ENCODE assay signal across 20 cellular contexts in genomic region chr1:185850366-185850765, GRCh38.
DNase-seq lines count a peak whose midpoint lies in the region; ATAC-seq, FAIRE-seq and TF ChIP-seq lines count a peak whose summit lies in the region.
"Had no signal": no experiment of that assay in that cellular context is flagged by ENCODE, and none has a peak within 500 bp of the region (broad histone marks: within the 10 kb centered on the region; RNA-seq: fewer than 3 reads in every experiment).

No MANE protein-coding gene starts in this region.

- H3K36me3 ChIP-seq in A673 (ENCODE audit: insufficient read depth, low read length, poor library complexity, severe bottlenecking) = peaks cover 33% of the 10 kb centered on the region
- H3K36me3 ChIP-seq: SJSA1 had no signal

- TF ChIP-seq CTCF in A673 (conservative IDR thresholded peaks at IDR 0.05; ENCODE audit: low read depth, low read length) = no peak

- ATAC-seq in GM21526 (IDR thresholded peaks at IDR 0.05; ENCODE audit: low FRiP score, unreplicated experiment) = no peak
- no peak for ATAC-seq in stimulated activated memory B cell treated with anti-CD40 and anti-IgM and Interleukin-4, amounts not matched to agents 10 μg/mL and 1 μg/mL and 100 μg/mL, for 72 hours
- ATAC-seq: activated T-cell treated with anti-CD3 and anti-CD28 coated beads, Interleukin-2, amount 50 U/mL, for 72 hours had no signal

- no peak for TF ChIP-seq POLR2A in GM12891 (IDR thresholded peaks at IDR 0.05; ENCODE audit: low read depth, low read length)

- H3K27me3 ChIP-seq in A673 (replicated peaks; ENCODE audit: insufficient read depth, low read depth, low read length, poor library complexity) = no peaks in the 10 kb centered on the region
- H3K27me3 ChIP-seq: SJSA1, transverse colon had no signal

- POLR2A ChIA-PET in A673 (lab: Charles Lee; ENCODE audit: low non-redundant PET) = no interaction called here

- H3K27ac ChIP-seq in A673 (ENCODE audit: low read depth, low read length, poor library complexity, severe bottlenecking) = peak overlapping the region; percentile 36
- H3K27ac ChIP-seq: SJSA1, skin epidermis, transverse colon had no signal

- no peaks in the 10 kb centered on the region for H3K36me3 Mint-ChIP-seq in stimulated activated memory B cell treated with anti-CD40 and anti-IgM and Interleukin-4, amounts not matched to agents 10 μg/mL and 1 μg/mL and 100 μg/mL, for 72 hours
- H3K36me3 Mint-ChIP-seq: activated naive CD8-positive, alpha-beta T cell treated with anti-CD3 and anti-CD28 coated beads, Interleukin-2, amount 10 ng/mL, durations not matched to agents 7 days and 5 days; CD8-positive, alpha-beta memory T cell had no signal

- no peaks in the 10 kb centered on the region for H3K27me3 Mint-ChIP-seq in stimulated activated memory B cell treated with anti-CD40 and anti-IgM and Interleukin-4, amounts not matched to agents 10 μg/mL and 1 μg/mL and 100 μg/mL, for 72 hours

- no peaks in the 10 kb centered on the region for H3K9me3 Mint-ChIP-seq in stimulated activated memory B cell treated with anti-CD40 and anti-IgM and Interleukin-4, amounts not matched to agents 10 μg/mL and 1 μg/mL and 100 μg/mL, for 72 hours
- H3K9me3 Mint-ChIP-seq: activated CD4-positive, alpha-beta memory T cell treated with anti-CD3 and anti-CD28 coated beads, Interleukin-2, amount 10 ng/mL, durations not matched to agents 7 days and 5 days; activated naive CD8-positive, alpha-beta T cell treated with anti-CD3 and anti-CD28 coated beads, Interleukin-2, amount 10 ng/mL, durations not matched to agents 7 days and 5 days; activated T-cell treated with anti-CD3 and anti-CD28 coated beads, Interleukin-2, amount 50 U/mL, for 72 hours; CD8-positive, alpha-beta memory T cell had no signal

- no peaks in the 10 kb centered on the region for H3K9me3 ChIP-seq in A673 (ENCODE audit: low read depth, low read length, poor library complexity, severe bottlenecking)
- H3K9me3 ChIP-seq: SJSA1, transverse colon had no signal

- CTCF ChIA-PET in A673 (lab: Charles Lee) = no interaction called here

- H3K4me1 ChIP-seq in A673 (ENCODE audit: insufficient read depth, low read length, poor library complexity, severe bottlenecking) = peaks cover 58% of the 10 kb centered on the region

- FAIRE-seq in GM12891 (lab: Jason Lieb, UNC) = no peak
- FAIRE-seq: endothelial cell of umbilical vein, islet of Langerhans had no signal

- H3K27ac Mint-ChIP-seq in stimulated activated memory B cell treated with anti-CD40 and anti-IgM and Interleukin-4, amounts not matched to agents 10 μg/mL and 1 μg/mL and 100 μg/mL, for 72 hours = no peak overlapping the region
- H3K27ac Mint-ChIP-seq: activated CD4-positive, alpha-beta memory T cell treated with anti-CD3 and anti-CD28 coated beads, Interleukin-2, amount 10 ng/mL, durations not matched to agents 7 days and 5 days; activated naive CD8-positive, alpha-beta T cell treated with anti-CD3 and anti-CD28 coated beads, Interleukin-2, amount 10 ng/mL, durations not matched to agents 7 days and 5 days; activated T-cell treated with anti-CD3 and anti-CD28 coated beads, Interleukin-2, amount 50 U/mL, for 72 hours; CD8-positive, alpha-beta memory T cell had no signal

- no TSS peak for BruUV-seq in A673 (replicated peaks; lab: Mats Ljungman, UMichigan)

- no peak overlapping the region for H3K4me3 Mint-ChIP-seq in stimulated activated memory B cell treated with anti-CD40 and anti-IgM and Interleukin-4, amounts not matched to agents 10 μg/mL and 1 μg/mL and 100 μg/mL, for 72 hours
- H3K4me3 Mint-ChIP-seq: activated CD4-positive, alpha-beta memory T cell treated with anti-CD3 and anti-CD28 coated beads, Interleukin-2, amount 10 ng/mL, durations not matched to agents 7 days and 5 days; activated naive CD8-positive, alpha-beta T cell treated with anti-CD3 and anti-CD28 coated beads, Interleukin-2, amount 10 ng/mL, durations not matched to agents 7 days and 5 days; activated T-cell treated with anti-CD3 and anti-CD28 coated beads, Interleukin-2, amount 50 U/mL, for 72 hours; CD8-positive, alpha-beta memory T cell had no signal

- no peak overlapping the region for H3K4me3 ChIP-seq in A673 (ENCODE audit: low read depth, low read length, poor library complexity, severe bottlenecking)
- H3K4me3 ChIP-seq: SJSA1, skin epidermis, transverse colon had no signal

- DNase-seq in A673 (ENCODE audit: low spot score) = no peak
- DNase-seq in HPDE6-E6E7 (ENCODE audit: extremely low spot score) = peak; percentile 36
- DNase-seq in amniotic epithelial cell (ENCODE audit: low read depth) = peak; percentile 18
- DNase-seq in kidney tubule cell (ENCODE audit: low spot score) = peak; percentile 20
- DNase-seq in GM12891 (ENCODE audit: insufficient read length, low spot score) = no peak
- no peak for DNase-seq in HK-2 (ENCODE audit: unreplicated experiment)
- DNase-seq: activated CD4-positive, alpha-beta memory T cell treated with anti-CD3 and anti-CD28 coated beads, Interleukin-2, amount 10 ng/mL, durations not matched to agents 7 days and 5 days; activated naive CD8-positive, alpha-beta T cell treated with anti-CD3 and anti-CD28 coated beads, Interleukin-2, amount 10 ng/mL, durations not matched to agents 7 days and 5 days; activated T-cell treated with anti-CD3 and anti-CD28 coated beads, Interleukin-2, amount 50 U/mL, for 72 hours; CD8-positive, alpha-beta memory T cell; Kasumi-1; NCI-H1417 treated with DMSO at 0.1 percent for 48 hours; NCI-H446; transverse colon had no signal

- no peaks in the 10 kb centered on the region for H3K4me1 Mint-ChIP-seq in stimulated activated memory B cell treated with anti-CD40 and anti-IgM and Interleukin-4, amounts not matched to agents 10 μg/mL and 1 μg/mL and 100 μg/mL, for 72 hours
- H3K4me1 Mint-ChIP-seq: activated CD4-positive, alpha-beta memory T cell treated with anti-CD3 and anti-CD28 coated beads, Interleukin-2, amount 10 ng/mL, durations not matched to agents 7 days and 5 days; activated naive CD8-positive, alpha-beta T cell treated with anti-CD3 and anti-CD28 coated beads, Interleukin-2, amount 10 ng/mL, durations not matched to agents 7 days and 5 days; CD8-positive, alpha-beta memory T cell had no signal

- intact Hi-C loops in A673 (cut with micrococcal nuclease; ENCODE audit: unreplicated experiment) = loop anchor here (10.0 kb wide), 1 partner anchor 64 kb away; no protein-coding TSS in a partner anchor

TF ChIP-seq in GM12891, 5 proteins besides CTCF, POLR2A, EP300 and RAD21:
- TF ChIP-seq POU2F2 (IDR thresholded peaks at IDR 0.05; ENCODE audit: low read depth, low read length) = no peak

Comparison
In these comparisons a context has a peak if more than half of its experiments do, and no peak if none do; other contexts are left out.
1. DNase-seq: peak in HPDE6-E6E7 (single experiment), amniotic epithelial cell (single experiment) and kidney tubule cell (single experiment); none in A673 (single experiment), GM12891 (single experiment) and HK-2 (single experiment).